8 cellular contexts compared by ENCODE assay signal in the genomic region with DNA sequence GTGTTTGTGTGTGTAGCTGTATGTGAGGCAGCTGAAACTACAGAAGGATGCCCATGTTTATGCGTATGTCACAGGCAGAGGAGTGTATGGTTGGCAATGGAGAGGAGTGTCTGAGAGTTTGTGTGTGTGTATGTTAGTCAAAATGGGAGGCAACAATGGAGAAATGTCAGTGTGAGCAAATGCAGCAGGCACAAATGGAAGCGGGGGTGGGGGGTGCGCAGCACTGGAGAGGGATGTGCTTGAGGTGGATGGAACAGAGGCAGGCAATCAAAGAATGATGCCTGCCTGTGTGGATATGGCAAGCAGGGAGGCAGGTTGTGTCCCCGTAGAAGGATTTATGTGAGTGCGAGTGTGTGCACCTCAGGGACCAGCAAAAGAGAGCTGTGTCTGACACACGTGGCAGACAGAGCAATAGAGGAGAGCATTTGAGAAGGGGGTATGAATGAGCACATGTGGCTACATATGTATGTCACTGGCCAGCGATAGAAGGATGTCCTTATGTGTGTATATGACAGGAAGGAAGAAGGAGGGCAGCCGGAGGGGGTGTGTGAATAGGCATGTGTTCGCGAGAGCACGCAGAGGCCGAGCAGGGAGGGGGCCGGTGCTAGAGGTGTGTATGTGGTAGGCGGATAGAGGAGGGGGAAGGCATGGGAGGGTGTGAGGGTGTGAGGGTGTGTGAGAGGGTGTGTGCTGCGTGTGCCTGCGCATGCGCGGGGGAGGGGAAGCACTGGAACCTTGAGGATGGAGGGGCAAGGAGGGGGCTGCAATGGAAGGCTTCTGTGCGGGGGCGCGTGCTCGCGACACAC. TPM values are rescaled to one million over a fixed set of nuclear protein-coding genes. Genes with fewer than 3 reads are reported as not detected.
DNase-seq lines count a peak whose midpoint lies in the region; ATAC-seq and TF ChIP-seq lines count a peak whose summit lies in the region.

No MANE protein-coding gene starts in this region.

- peaks cover 0 to 9% (median 0%) of the 10 kb centered on the region in 7 donors for H3K9me3 Mint-ChIP-seq in CD14-positive monocyte
- peaks cover 10% of the 10 kb centered on the region for H3K9me3 Mint-ChIP-seq in nephron
- H3K9me3 Mint-ChIP-seq in stimulated activated naive CD8-positive, alpha-beta T cell treated with anti-CD3 and anti-CD28 coated beads, Interleukin-15, amount 100 ng/mL, for 72 hours: no peaks in the 10 kb centered on the region

- ATAC-seq in GM21447 (IDR thresholded peaks at IDR 0.05; ENCODE audit: unreplicated experiment): peak; percentile 84
- ATAC-seq in stimulated activated naive CD8-positive, alpha-beta T cell treated with anti-CD3 and anti-CD28 coated beads, Interleukin-15, amount 100 ng/mL, for 72 hours: peak; percentile 89

- H3K36me3 Mint-ChIP-seq in CD14-positive monocyte (peaks cover 3 to 9% of the 10 kb centered on the region in 2 donors), nephron (ENCODE audit: low read depth) (peaks cover 39% of the 10 kb centered on the region)

- H3K27ac ChIP-seq in esophagus muscularis mucosa (replicated peaks in 1 of 4): peak overlapping the region; percentile 76 to 87 (median 84)

- TF ChIP-seq CTCF in CD14-positive monocyte (IDR thresholded peaks at IDR 0.05) (no peak), esophagus muscularis mucosa (IDR thresholded peaks at IDR 0.05) (no peak), nephron (IDR thresholded peaks at IDR 0.05; ENCODE audit: unreplicated experiment in 3 of 3) (no peak)

- H3K4me1 ChIP-seq in esophagus muscularis mucosa: peaks cover 0 to 24% (median 21%) of the 10 kb centered on the region in 4 donors

- DNase-seq in CD14-positive monocyte (ENCODE audit: low spot score): no peak
- peak; percentile 36 for DNase-seq in NCI-H510A (lab: John Stamatoyannopoulos, UW)
- DNase-seq in activated T-cell treated with anti-CD3 and anti-CD28 coated beads for 4 hours: peak; percentile 36
- peak; percentile 53 for DNase-seq in esophagus muscularis mucosa (ENCODE audit: extremely low spot score)
- DNase-seq in stimulated activated naive CD8-positive, alpha-beta T cell treated with anti-CD3 and anti-CD28 coated beads, Interleukin-15, amount 100 ng/mL, for 72 hours: peak; percentile 36 to 67
- no peak for DNase-seq in ecto neural progenitor cell (ENCODE audit: low spot score)

- WGBS in esophagus muscularis mucosa: 39% methylated on average over 23 of the region's 23 CpGs

- H3K27ac Mint-ChIP-seq in CD14-positive monocyte: peak overlapping the region in 1 of 7 donors; percentile 76
- H3K27ac Mint-ChIP-seq in nephron: peak overlapping the region; percentile 48 to 79 (median 74)
- peak overlapping the region; percentile 57 to 96 for H3K27ac Mint-ChIP-seq in stimulated activated naive CD8-positive, alpha-beta T cell treated with anti-CD3 and anti-CD28 coated beads, Interleukin-15, amount 100 ng/mL, for 72 hours

- peaks cover 0 to 16% (median 2%) of the 10 kb centered on the region in 4 donors for H3K36me3 ChIP-seq in esophagus muscularis mucosa

- no peak for TF ChIP-seq EP300 in esophagus muscularis mucosa (IDR thresholded peaks at IDR 0.05)

- no peaks in the 10 kb centered on the region for H3K27me3 ChIP-seq in esophagus muscularis mucosa

- intact Hi-C loops in CD14-positive monocyte (cut with micrococcal nuclease): no loop called here
- intact Hi-C loops in esophagus muscularis mucosa (cut with DNase I): loop anchor here (5.0 kb wide), 1 partner anchor 118 kb away; no protein-coding TSS in a partner anchor

- TF ChIP-seq POLR2A in esophagus muscularis mucosa (IDR thresholded peaks at IDR 0.05; ENCODE audit: low read depth): no peak

- H3K27me3 Mint-ChIP-seq in CD14-positive monocyte (ENCODE audit: low read depth in 3 of 3) (peaks cover 1 to 6% (median 4%) of the 10 kb centered on the region in 3 donors), nephron (ENCODE audit: low read depth) (no peaks in the 10 kb centered on the region)
- no peaks in the 10 kb centered on the region for H3K27me3 Mint-ChIP-seq in stimulated activated naive CD8-positive, alpha-beta T cell treated with anti-CD3 and anti-CD28 coated beads, Interleukin-15, amount 100 ng/mL, for 72 hours

- peak overlapping the region; percentile 63 to 78 (median 72) for H3K4me3 ChIP-seq in esophagus muscularis mucosa

- peaks cover 0 to 8% (median 0%) of the 10 kb centered on the region in 4 donors for H3K9me3 ChIP-seq in esophagus muscularis mucosa

- H3K4me1 Mint-ChIP-seq in CD14-positive monocyte (peaks cover 10% of the 10 kb centered on the region), nephron (peaks cover 46% of the 10 kb centered on the region)
- H3K4me1 Mint-ChIP-seq in stimulated activated naive CD8-positive, alpha-beta T cell treated with anti-CD3 and anti-CD28 coated beads, Interleukin-15, amount 100 ng/mL, for 72 hours: peaks cover 42% of the 10 kb centered on the region

- H3K4me3 Mint-ChIP-seq in CD14-positive monocyte (peak overlapping the region; percentile 81 to 90), nephron (peak overlapping the region; percentile 84 to 89 (median 88))
- H3K4me3 Mint-ChIP-seq in stimulated activated naive CD8-positive, alpha-beta T cell treated with anti-CD3 and anti-CD28 coated beads, Interleukin-15, amount 100 ng/mL, for 72 hours: peak overlapping the region; percentile 77 to 87

RNA-seq across cellular contexts. Expression of a gene that starts 1.1 kb away (rescaled TPM):
- polyA plus RNA-seq in CD14-positive monocyte: 10 to 100 TPM in 1 of 2 donors, 1 to 10 TPM in 1; 8.8 to 11.6 TPM
- 10 to 100 TPM; 17.0 to 25.9 (median 20.6) TPM for total RNA-seq in esophagus muscularis mucosa

Comparison
In these comparisons a context has a peak if more than half of its experiments do, and no peak if none do; other contexts are left out.
1. DNase-seq: peak in NCI-H510A (single experiment), activated T-cell treated with anti-CD3 and anti-CD28 coated beads for 4 hours (single experiment), esophagus muscularis mucosa (single experiment) and stimulated activated naive CD8-positive, alpha-beta T cell treated with anti-CD3 and anti-CD28 coated beads, Interleukin-15, amount 100 ng/mL, for 72 hours (2 of 2); none in CD14-positive monocyte (single experiment) and ecto neural progenitor cell (single experiment).
2. Peak in every context shown above with its lines, with median percentiles within 50 percentile points of each other: H3K4me3 Mint-ChIP-seq.